10 cellular contexts compared by ENCODE assay signal in the genomic region with DNA sequence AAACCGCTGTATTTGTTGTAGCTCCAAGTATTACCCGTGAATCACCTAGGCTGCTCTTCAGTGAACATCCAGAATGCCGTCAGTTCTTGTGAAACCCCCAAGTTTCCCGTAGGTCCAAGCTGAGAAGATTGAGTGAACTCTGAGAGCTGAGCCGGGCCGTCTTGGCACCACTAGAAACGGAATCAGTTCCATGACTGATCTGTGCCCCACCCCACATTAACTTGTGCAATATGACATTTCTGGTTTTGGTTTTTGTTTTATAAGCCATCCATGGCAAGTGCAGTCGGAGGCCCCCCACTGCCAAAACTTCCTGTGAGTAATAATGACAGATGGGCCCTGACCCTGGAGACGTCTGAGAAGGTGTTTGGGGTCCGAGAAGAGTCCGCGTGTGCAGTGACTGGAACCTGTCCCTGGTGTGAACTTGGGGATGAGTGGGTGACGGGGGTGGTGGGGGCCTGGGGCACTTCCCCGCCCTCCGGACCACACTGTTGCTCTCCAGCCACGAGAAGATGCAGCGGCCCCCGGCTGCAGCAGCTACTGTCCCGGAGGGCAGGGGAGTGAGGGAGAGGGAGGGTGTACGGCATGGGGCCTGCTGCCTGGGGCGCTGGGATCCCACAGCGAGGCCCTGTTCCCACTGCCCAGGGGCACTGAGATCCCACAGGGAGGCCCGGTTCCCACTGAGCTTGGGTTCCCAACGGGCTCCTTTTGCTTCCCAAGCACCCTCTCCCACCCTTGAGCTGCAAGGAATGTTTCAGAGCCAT. TPM values are rescaled to one million over a fixed set of nuclear protein-coding genes. Genes with fewer than 3 reads are reported as not detected.
DNase-seq lines count a peak whose midpoint lies in the region; ATAC-seq lines count a peak whose summit lies in the region.
"Had no signal": no experiment of that assay in that cellular context is flagged by ENCODE, and none has a peak within 500 bp of the region (broad histone marks: within the 10 kb centered on the region; RNA-seq: fewer than 3 reads in every experiment).

No MANE protein-coding gene starts in this region.

- H3K4me3 ChIP-seq in right cardiac atrium (ENCODE audit: low read length) (no peak overlapping the region), adipocyte (ENCODE audit: low read length) (no peak overlapping the region), H7 (ENCODE audit: insufficient read depth, low read depth, low read length) (no peak overlapping the region)

- no peak overlapping the region for H3K27ac Mint-ChIP-seq in activated CD4-positive, alpha-beta T cell treated with anti-CD3 and anti-CD28 coated beads, Interleukin-2, amount 10 ng/mL, durations not matched to agents 24 days and 14 days

- DNase-seq in right cardiac atrium (peak; percentile 30 to 59 (median 42)), left ventricle myocardium superior (no peak), adipocyte (ENCODE audit: low read depth) (peak; percentile 58), H7 (no peak), CD1c-positive myeloid dendritic cell (ENCODE audit: extremely low spot score) (no peak), KG1 (lab: John Stamatoyannopoulos, UW) (no peak)
- DNase-seq in activated CD4-positive, alpha-beta T cell treated with anti-CD3 and anti-CD28 coated beads, Interleukin-2, amount 10 ng/mL, durations not matched to agents 24 days and 14 days: no peak
- DNase-seq: OCI-M1, posterior cingulate gyrus had no signal

- H3K4me1 Mint-ChIP-seq in activated CD4-positive, alpha-beta T cell treated with anti-CD3 and anti-CD28 coated beads, Interleukin-2, amount 10 ng/mL, durations not matched to agents 24 days and 14 days: peaks cover 21% of the 10 kb centered on the region

- H3K27ac ChIP-seq in right cardiac atrium (ENCODE audit: low read length): no peak overlapping the region

- H3K36me3 Mint-ChIP-seq in activated CD4-positive, alpha-beta T cell treated with anti-CD3 and anti-CD28 coated beads, Interleukin-2, amount 10 ng/mL, durations not matched to agents 24 days and 14 days (ENCODE audit: low read depth): peaks cover 37% of the 10 kb centered on the region

- H3K4me3 Mint-ChIP-seq in activated CD4-positive, alpha-beta T cell treated with anti-CD3 and anti-CD28 coated beads, Interleukin-2, amount 10 ng/mL, durations not matched to agents 24 days and 14 days: no peak overlapping the region

- H3K36me3 ChIP-seq in adipocyte (ENCODE audit: control insufficient read depth, insufficient read depth, low read length, severe bottlenecking) (no peaks in the 10 kb centered on the region), H7 (replicated peaks; ENCODE audit: control insufficient read depth, insufficient read depth, low read length) (no peaks in the 10 kb centered on the region)

- H3K4me1 ChIP-seq in right cardiac atrium (ENCODE audit: control insufficient read depth, insufficient read depth, low read length) (no peaks in the 10 kb centered on the region), adipocyte (ENCODE audit: control insufficient read depth, insufficient read depth, low read length) (peaks cover 23% of the 10 kb centered on the region)

- no peaks in the 10 kb centered on the region for H3K9me3 ChIP-seq in right cardiac atrium (ENCODE audit: control insufficient read depth, low read length)
- H3K9me3 ChIP-seq in adipocyte (ENCODE audit: control insufficient read depth, low read length): no peaks in the 10 kb centered on the region

- ATAC-seq in right cardiac atrium: no peak
- ATAC-seq in left ventricle myocardium superior: no peak
- ATAC-seq in HG02938 (IDR thresholded peaks at IDR 0.05; ENCODE audit: unreplicated experiment): peak; percentile 93

- H3K9me3 Mint-ChIP-seq in activated CD4-positive, alpha-beta T cell treated with anti-CD3 and anti-CD28 coated beads, Interleukin-2, amount 10 ng/mL, durations not matched to agents 24 days and 14 days: no peaks in the 10 kb centered on the region

- H3K9ac ChIP-seq in adipocyte (ENCODE audit: low read length): no peak overlapping the region

- no peaks in the 10 kb centered on the region for H3K27me3 Mint-ChIP-seq in activated CD4-positive, alpha-beta T cell treated with anti-CD3 and anti-CD28 coated beads, Interleukin-2, amount 10 ng/mL, durations not matched to agents 24 days and 14 days

- H3K27me3 ChIP-seq in right cardiac atrium (ENCODE audit: control insufficient read depth, insufficient read depth) (no peaks in the 10 kb centered on the region), adipocyte (replicated peaks; ENCODE audit: control insufficient read depth, insufficient read depth, low read length) (no peaks in the 10 kb centered on the region), H7 (ENCODE audit: control insufficient read depth, insufficient read depth, low read length) (no peaks in the 10 kb centered on the region)

- intact Hi-C loops in right cardiac atrium (cut with DNase I) (no loop called here), left ventricle myocardium superior (cut with micrococcal nuclease) (no loop called here)
- intact Hi-C loops in activated CD4-positive, alpha-beta T cell treated with anti-CD3 and anti-CD28 coated beads, Interleukin-2, amount 10 ng/mL, durations not matched to agents 24 days and 14 days (cut with micrococcal nuclease): no loop called here

- WGBS in right cardiac atrium: 88% methylated on average over 24 of the region's 24 CpGs

RNA-seq across cellular contexts. Expression of a gene that starts 26.5 kb away (rescaled TPM):
- total RNA-seq in right cardiac atrium (10 to 100 TPM; 20.1 to 25.3 (median 20.8) TPM), left ventricle myocardium superior (18.7 TPM)
- 14.7 TPM for polyA plus RNA-seq in right cardiac atrium
- total RNA-seq in H7 (2014; rRNA removed; shearing (Covaris generic)): 14.1 and 14.5 TPM in 2 replicates
- total RNA-seq in activated CD4-positive, alpha-beta T cell treated with anti-CD3 and anti-CD28 coated beads, Interleukin-2, amount 10 ng/mL, durations not matched to agents 24 days and 14 days: 105 and 107 TPM in 2 replicates

Comparison
In these comparisons a context has a peak if more than half of its experiments do, and no peak if none do; other contexts are left out.
1. DNase-seq: peak in right cardiac atrium (3 of 3) and adipocyte (single experiment); none in left ventricle myocardium superior (single experiment), H7 (single experiment), CD1c-positive myeloid dendritic cell (single experiment), activated CD4-positive, alpha-beta T cell treated with anti-CD3 and anti-CD28 coated beads, Interleukin-2, amount 10 ng/mL, durations not matched to agents 24 days and 14 days (single experiment) and KG1 (single experiment).